Comparison of ENCODE assay signal across 8 cellular contexts in the genomic region with DNA sequence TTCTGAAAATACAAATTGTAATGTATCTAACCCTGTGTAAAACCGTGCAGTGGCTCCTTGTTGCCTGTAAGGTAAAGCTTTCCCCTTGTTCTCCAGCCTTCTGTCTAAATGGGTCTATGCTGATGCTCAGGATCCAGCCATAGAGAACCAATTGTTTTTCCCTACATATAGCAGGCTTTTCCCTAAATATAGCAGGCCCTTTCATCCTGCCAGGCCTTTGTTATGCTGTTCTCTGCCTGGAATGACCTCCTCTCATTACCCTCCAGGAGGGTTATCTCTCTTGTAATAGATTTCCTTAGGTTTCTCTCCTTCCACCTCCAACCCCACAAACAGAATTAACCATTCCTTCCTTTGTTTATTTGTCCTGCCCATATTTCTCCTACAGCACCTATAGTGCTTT.
A peak's percentile ranks its signal among the peaks of the same experiment; 100 is the strongest.
DNase-seq lines count a peak whose midpoint lies in the region; ATAC-seq and TF ChIP-seq lines count a peak whose summit lies in the region.
"Not testable (repeated sequence)": the region's sequence is repeated elsewhere in the genome, so short reads cannot be mapped to it uniquely, and the experiment has no call there.

No MANE protein-coding gene starts in this region.

- H3K9me3 Mint-ChIP-seq in GM23338; WTC11; dendritic cell treated with granulocyte-macrophage colony-stimulating factor and Interleukin-4, amounts not matched to agents 40 ng/mL and 50 ng/mL, for 4 days: not testable (repeated sequence)

- DNase-seq in ELF-1 (ENCODE audit: low read depth, low spot score), result peak; percentile 8
- DNase-seq in GM23338 (ENCODE audit: low spot score); T-helper 17 cell; WTC11 (ENCODE audit: low spot score): not testable (repeated sequence)
- peak; percentile 35 for DNase-seq in NT2/D1 (ENCODE audit: low read depth, low spot score)
- DNase-seq in SK-MEL-5 (ENCODE audit: low read depth, low spot score), result peak; percentile 2
- peak; percentile 11 for DNase-seq in islet precursor cell

- not testable (repeated sequence) for H3K36me3 Mint-ChIP-seq in GM23338 (ENCODE audit: low read depth); T-helper 17 cell (ENCODE audit: low read depth); WTC11; dendritic cell treated with granulocyte-macrophage colony-stimulating factor and Interleukin-4, amounts not matched to agents 40 ng/mL and 50 ng/mL, for 4 days (ENCODE audit: low read depth)

- not testable (repeated sequence) for H3K27ac ChIP-seq in GM23338 (ENCODE audit: low read depth)

- not testable (repeated sequence) for H3K4me1 Mint-ChIP-seq in GM23338, T-helper 17 cell, WTC11
- H3K4me1 Mint-ChIP-seq in dendritic cell treated with granulocyte-macrophage colony-stimulating factor and Interleukin-4, amounts not matched to agents 40 ng/mL and 50 ng/mL, for 4 days (ENCODE audit: low read depth), result peaks cover 17% of the 10 kb centered on the region

- H3K4me2 ChIP-seq in GM23338, result not testable (repeated sequence)

- CTCF ChIA-PET in WTC11 (lab: Charles Lee), result not testable (repeated sequence)

- not testable (repeated sequence) for H3K9me2 ChIP-seq in GM23338 (ENCODE audit: insufficient read depth)

- not testable (repeated sequence) for H3K27me3 Mint-ChIP-seq in GM23338 (ENCODE audit: insufficient read depth, low read depth, poor library complexity); T-helper 17 cell; WTC11 (ENCODE audit: low read depth); dendritic cell treated with granulocyte-macrophage colony-stimulating factor and Interleukin-4, amounts not matched to agents 40 ng/mL and 50 ng/mL, for 4 days

- not testable (repeated sequence) for H3K9me3 ChIP-seq in NT2/D1 (ENCODE audit: insufficient read depth, low read length); T-helper 17 cell (ENCODE audit: control insufficient read depth, low read length, poor library complexity, severe bottlenecking)

- H3F3A ChIP-seq in GM23338 (replicated peaks; ENCODE audit: low read depth), result not testable (repeated sequence)

- H3K9ac ChIP-seq in NT2/D1 (ENCODE audit: insufficient read length, low read depth), result not testable (repeated sequence)

- not testable (repeated sequence) for H3K27ac Mint-ChIP-seq in GM23338, WTC11
- H3K27ac Mint-ChIP-seq in T-helper 17 cell, result peak overlapping the region; percentile 37
- peak overlapping the region; percentile 61 for H3K27ac Mint-ChIP-seq in dendritic cell treated with granulocyte-macrophage colony-stimulating factor and Interleukin-4, amounts not matched to agents 40 ng/mL and 50 ng/mL, for 4 days

- H4K20me1 ChIP-seq in GM23338 (replicated peaks; ENCODE audit: insufficient read depth), result not testable (repeated sequence)

- in situ Hi-C loops in SK-MEL-5 (cut with HindIII; ENCODE audit: low pct_unique_long_range_greater_than_20kb, low sequenced_read_pairs), result not testable (repeated sequence)

- H2AFZ ChIP-seq in GM23338, result not testable (repeated sequence)

- H3K79me2 ChIP-seq in GM23338 (replicated peaks; ENCODE audit: insufficient read depth), result not testable (repeated sequence)

- not testable (repeated sequence) for TF ChIP-seq CTCF in GM23338 (conservative IDR thresholded peaks at IDR 0.05; ENCODE audit: low read depth in 2 of 2); WTC11 (IDR thresholded peaks at IDR 0.05)

- not testable (repeated sequence) for H3K36me3 ChIP-seq in GM23338 (ENCODE audit: insufficient read depth); NT2/D1 (ENCODE audit: insufficient read depth, insufficient read length, low read length)

- POLR2A ChIA-PET in WTC11 (lab: Charles Lee), result not testable (repeated sequence)

- intact Hi-C loops in dendritic cell treated with granulocyte-macrophage colony-stimulating factor and Interleukin-4, amounts not matched to agents 40 ng/mL and 50 ng/mL, for 4 days (cut with micrococcal nuclease), result not testable (repeated sequence)

- H3K4me3 ChIP-seq in GM23338; NT2/D1 (ENCODE audit: insufficient read length, low read depth): not testable (repeated sequence)

- ATAC-seq in GM23338, result peak; percentile 93
- not testable (repeated sequence) for ATAC-seq in T-helper 17 cell
- ATAC-seq in WTC11, result peak; percentile 59

- not testable (repeated sequence) for H3K27me3 ChIP-seq in GM23338 (ENCODE audit: insufficient read depth); NT2/D1 (ENCODE audit: insufficient read depth, insufficient read length)

- H3K4me1 ChIP-seq in GM23338 (ENCODE audit: insufficient read depth); NT2/D1 (ENCODE audit: insufficient read depth, insufficient read length): not testable (repeated sequence)

- not testable (repeated sequence) for H3K4me3 Mint-ChIP-seq in GM23338; T-helper 17 cell; WTC11; dendritic cell treated with granulocyte-macrophage colony-stimulating factor and Interleukin-4, amounts not matched to agents 40 ng/mL and 50 ng/mL, for 4 days
